ENCODE assay signal across 29 cellular contexts in genomic region chr18:8818982-8819381, GRCh38.
"Had no signal": no experiment of that assay in that cellular context is flagged by ENCODE, and none has a peak within 500 bp of the region (broad histone marks: within the 10 kb centered on the region; RNA-seq: fewer than 3 reads in every experiment).

No MANE protein-coding gene starts in this region.

- H3K4me3 ChIP-seq: ascending aorta, coronary artery, dorsolateral prefrontal cortex, heart right ventricle had no signal

- H3K36me3 Mint-ChIP-seq: activated naive CD4-positive, alpha-beta T cell treated with anti-CD3 and anti-CD28 coated beads, Interleukin-2, amount 10 ng/mL, durations not matched to agents 7 days and 5 days; activated naive CD4-positive, alpha-beta T cell treated with anti-CD3 and anti-CD28 coated beads, Interleukin-2, amount 50 U/mL, for 72 hours; activated naive CD8-positive, alpha-beta T cell treated with anti-CD3 and anti-CD28 coated beads, Interleukin-2, amount 10 ng/mL, durations not matched to agents 7 days and 5 days had no signal

- H3K27ac Mint-ChIP-seq: activated CD4-positive, alpha-beta memory T cell treated with anti-CD3 and anti-CD28 coated beads, Interleukin-2, amount 10 ng/mL, durations not matched to agents 7 days and 5 days; activated CD4-positive, alpha-beta T cell treated with anti-CD3 and anti-CD28 coated beads, Interleukin-2, amount 10 ng/mL, durations not matched to agents 7 days and 5 days; activated naive CD4-positive, alpha-beta T cell treated with anti-CD3 and anti-CD28 coated beads, Interleukin-2, amount 10 ng/mL, durations not matched to agents 7 days and 5 days; activated naive CD4-positive, alpha-beta T cell treated with anti-CD3 and anti-CD28 coated beads, Interleukin-2, amount 50 U/mL, for 72 hours; activated naive CD8-positive, alpha-beta T cell treated with anti-CD3 and anti-CD28 coated beads, Interleukin-2, amount 10 ng/mL, durations not matched to agents 7 days and 5 days; activated T-cell treated with anti-CD3 and anti-CD28 coated beads, Interleukin-2, amount 50 U/mL, for 24 hours; activated T-cell treated with anti-CD3 and anti-CD28 coated beads, Interleukin-2, amount 50 U/mL, for 72 hours; brain; dendritic cell treated with granulocyte-macrophage colony-stimulating factor and Interleukin-4, amounts not matched to agents 40 ng/mL and 50 ng/mL, for 4 days; endodermal cell; WTC11 had no signal

- H3K36me3 ChIP-seq: heart right ventricle had no signal

- H3K9me3 Mint-ChIP-seq: activated CD4-positive, alpha-beta memory T cell treated with anti-CD3 and anti-CD28 coated beads, Interleukin-2, amount 10 ng/mL, durations not matched to agents 7 days and 5 days; activated CD4-positive, alpha-beta T cell treated with anti-CD3 and anti-CD28 coated beads, Interleukin-2, amount 10 ng/mL, durations not matched to agents 7 days and 5 days; activated naive CD4-positive, alpha-beta T cell treated with anti-CD3 and anti-CD28 coated beads, Interleukin-2, amount 10 ng/mL, durations not matched to agents 7 days and 5 days; activated naive CD4-positive, alpha-beta T cell treated with anti-CD3 and anti-CD28 coated beads, Interleukin-2, amount 50 U/mL, for 72 hours; activated naive CD8-positive, alpha-beta T cell treated with anti-CD3 and anti-CD28 coated beads, Interleukin-2, amount 10 ng/mL, durations not matched to agents 7 days and 5 days; activated T-cell treated with anti-CD3 and anti-CD28 coated beads, Interleukin-2, amount 50 U/mL, for 24 hours; activated T-cell treated with anti-CD3 and anti-CD28 coated beads, Interleukin-2, amount 50 U/mL, for 72 hours; brain; dendritic cell treated with granulocyte-macrophage colony-stimulating factor and Interleukin-4, amounts not matched to agents 40 ng/mL and 50 ng/mL, for 4 days; endodermal cell; WTC11 had no signal

- DNase-seq: activated CD4-positive, alpha-beta memory T cell treated with anti-CD3 and anti-CD28 coated beads, Interleukin-2, amount 10 ng/mL, durations not matched to agents 7 days and 5 days; activated CD4-positive, alpha-beta T cell treated with anti-CD3 and anti-CD28 coated beads for 1 hour; activated CD4-positive, alpha-beta T cell treated with anti-CD3 and anti-CD28 coated beads for 4 hours; activated CD4-positive, alpha-beta T cell treated with anti-CD3 and anti-CD28 coated beads, Interleukin-2, amount 10 ng/mL, durations not matched to agents 7 days and 5 days; activated CD4-positive, alpha-beta T cell treated with anti-CD3 and anti-CD28 coated beads, Interleukin-2, amount 50 U/mL, for 4 hours; activated CD8-positive, alpha-beta memory T cell treated with anti-CD3 and anti-CD28 coated beads, Interleukin-2, amount 50 U/mL, for 48 hours; activated gamma-delta T cell; activated naive CD4-positive, alpha-beta T cell; activated naive CD4-positive, alpha-beta T cell treated with anti-CD3 and anti-CD28 coated beads, Interleukin-2, amount 10 ng/mL, durations not matched to agents 7 days and 5 days; activated naive CD8-positive, alpha-beta T cell treated with anti-CD3 and anti-CD28 coated beads, Interleukin-2, amount 10 ng/mL, durations not matched to agents 7 days and 5 days; activated T-cell treated with anti-CD3 and anti-CD28 coated beads for 4 hours; activated T-cell treated with anti-CD3 and anti-CD28 coated beads, Interleukin-2, amount 50 U/mL, for 24 hours; activated T-cell treated with anti-CD3 and anti-CD28 coated beads, Interleukin-2, amount 50 U/mL, for 72 hours; caudate nucleus; cerebellar nuclear complex; dorsolateral prefrontal cortex; effector memory CD4-positive, alpha-beta T cell; endodermal cell; foreskin fibroblast; heart right ventricle; T-helper 2 cell had no signal

- H3K4me1 Mint-ChIP-seq: activated CD4-positive, alpha-beta memory T cell treated with anti-CD3 and anti-CD28 coated beads, Interleukin-2, amount 10 ng/mL, durations not matched to agents 7 days and 5 days; activated CD4-positive, alpha-beta T cell treated with anti-CD3 and anti-CD28 coated beads, Interleukin-2, amount 10 ng/mL, durations not matched to agents 7 days and 5 days; activated naive CD4-positive, alpha-beta T cell treated with anti-CD3 and anti-CD28 coated beads, Interleukin-2, amount 10 ng/mL, durations not matched to agents 7 days and 5 days; activated naive CD8-positive, alpha-beta T cell treated with anti-CD3 and anti-CD28 coated beads, Interleukin-2, amount 10 ng/mL, durations not matched to agents 7 days and 5 days; WTC11 had no signal

- H3K4me3 Mint-ChIP-seq: activated CD4-positive, alpha-beta memory T cell treated with anti-CD3 and anti-CD28 coated beads, Interleukin-2, amount 10 ng/mL, durations not matched to agents 7 days and 5 days; activated CD4-positive, alpha-beta T cell treated with anti-CD3 and anti-CD28 coated beads, Interleukin-2, amount 10 ng/mL, durations not matched to agents 7 days and 5 days; activated naive CD4-positive, alpha-beta T cell treated with anti-CD3 and anti-CD28 coated beads, Interleukin-2, amount 10 ng/mL, durations not matched to agents 7 days and 5 days; activated naive CD8-positive, alpha-beta T cell treated with anti-CD3 and anti-CD28 coated beads, Interleukin-2, amount 10 ng/mL, durations not matched to agents 7 days and 5 days; activated T-cell treated with anti-CD3 and anti-CD28 coated beads, Interleukin-2, amount 50 U/mL, for 24 hours; activated T-cell treated with anti-CD3 and anti-CD28 coated beads, Interleukin-2, amount 50 U/mL, for 72 hours; brain; dendritic cell treated with granulocyte-macrophage colony-stimulating factor and Interleukin-4, amounts not matched to agents 40 ng/mL and 50 ng/mL, for 4 days; endodermal cell; WTC11 had no signal

- H3K4me1 ChIP-seq: ascending aorta had no signal

- H3K9me3 ChIP-seq: ascending aorta, heart right ventricle had no signal

- H3K27me3 ChIP-seq: ascending aorta, dorsolateral prefrontal cortex, heart right ventricle had no signal

- H3K27me3 Mint-ChIP-seq: activated CD4-positive, alpha-beta memory T cell treated with anti-CD3 and anti-CD28 coated beads, Interleukin-2, amount 10 ng/mL, durations not matched to agents 7 days and 5 days; activated T-cell treated with anti-CD3 and anti-CD28 coated beads, Interleukin-2, amount 50 U/mL, for 24 hours; brain; dendritic cell treated with granulocyte-macrophage colony-stimulating factor and Interleukin-4, amounts not matched to agents 40 ng/mL and 50 ng/mL, for 4 days had no signal

- ATAC-seq: activated naive CD4-positive, alpha-beta T cell treated with anti-CD3 and anti-CD28 coated beads, Interleukin-2, amount 50 U/mL, for 72 hours; activated T-cell treated with anti-CD3 and anti-CD28 coated beads, Interleukin-2, amount 50 U/mL, for 72 hours; esophagus mucosa; heart right ventricle; WTC11 had no signal

- H3K27ac ChIP-seq: ascending aorta, coronary artery, heart right ventricle, VCaP had no signal
